Comparison of ENCODE assay signal across 19 cellular contexts in genomic region chr3:38109580-38110313, GRCh38.
"Had no signal": no experiment of that assay in that cellular context is flagged by ENCODE, and none has a peak within 500 bp of the region (broad histone marks: within the 10 kb centered on the region; RNA-seq: fewer than 3 reads in every experiment).

No MANE protein-coding gene starts in this region.

- ATAC-seq: activated CD4-positive, CD25-positive, alpha-beta regulatory T cell treated with anti-CD3 and anti-CD28 coated beads, Interleukin-2, amount 50 U/mL, for 24 hours; activated CD8-positive, alpha-beta T cell treated with anti-CD3 and anti-CD28 coated beads for 36 hours; gastrocnemius medialis; stimulated activated naive CD8-positive, alpha-beta T cell treated with anti-CD3 and anti-CD28 coated beads, Interleukin-15, Interleukin-2, amounts not matched to agents 100 U/mL and 50 U/mL, for 24 hours; T-helper 17 cell had no signal

- H3K4me1 ChIP-seq: adrenal gland, ascending aorta, gastrocnemius medialis, thyroid gland had no signal

- H3K36me3 ChIP-seq: adrenal gland, ascending aorta, brain microvascular endothelial cell, esophagus squamous epithelium, gastrocnemius medialis, ovary, thyroid gland had no signal

- H3K27me3 ChIP-seq: adrenal gland, ascending aorta, brain microvascular endothelial cell, esophagus squamous epithelium, ovary, thyroid gland had no signal

- DNase-seq: activated CD4-positive, alpha-beta T cell treated with anti-CD3 and anti-CD28 coated beads, Interleukin-2, amount 10 ng/mL, durations not matched to agents 7 days and 5 days; activated CD8-positive, alpha-beta T cell treated with anti-CD3 and anti-CD28 coated beads for 36 hours; activated naive CD4-positive, alpha-beta T cell; brain microvascular endothelial cell; caudate nucleus; esophagus squamous epithelium; gastrocnemius medialis; hippocampal formation; mesenchymal stem cell; naive B cell; ovary; stimulated activated CD4-positive, alpha-beta T cell treated with anti-CD3 and anti-CD28 coated beads, Interleukin-4, amount 100 ng/mL, for 24 hours; stimulated activated naive CD8-positive, alpha-beta T cell treated with anti-CD3 and anti-CD28 coated beads, Interleukin-15, Interleukin-2, amounts not matched to agents 100 U/mL and 50 U/mL, for 24 hours; substantia nigra; T-helper 17 cell; thyroid gland had no signal

- H3K27ac ChIP-seq: adrenal gland, ascending aorta, brain microvascular endothelial cell, esophagus squamous epithelium, gastrocnemius medialis, ovary, thyroid gland had no signal

- H3K4me3 ChIP-seq: adrenal gland, ascending aorta, esophagus squamous epithelium, gastrocnemius medialis, ovary, thyroid gland had no signal

- H3K9me3 ChIP-seq: adrenal gland, esophagus squamous epithelium, gastrocnemius medialis, ovary, thyroid gland had no signal
